In the genomic region with DNA sequence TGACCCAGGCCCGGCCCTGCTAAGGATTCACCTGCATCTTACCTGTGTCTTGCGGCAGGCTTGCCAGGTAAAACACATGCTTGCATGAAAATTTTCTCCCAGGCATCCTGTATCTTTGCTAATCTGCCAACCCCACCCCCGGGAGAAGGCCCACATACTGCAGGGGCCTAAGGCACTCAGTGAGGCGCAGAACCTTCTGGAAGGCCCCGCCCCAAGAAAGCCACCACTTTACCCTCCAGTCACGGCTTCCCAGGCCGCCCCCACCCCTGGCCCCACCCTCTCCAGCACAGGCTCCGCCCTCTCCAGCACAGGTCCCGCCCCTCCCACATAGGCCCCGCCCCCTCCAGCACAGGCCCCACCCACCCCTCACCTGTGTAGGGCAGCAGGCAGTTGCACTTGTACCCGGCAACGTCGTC, we compare ENCODE assay signal across 8 cellular contexts. TPM values are rescaled to one million over a fixed set of nuclear protein-coding genes. Genes with fewer than 3 reads are reported as not detected.
DNase-seq lines count a peak whose midpoint lies in the region; ATAC-seq lines count a peak whose summit lies in the region.

No MANE protein-coding gene starts in this region.

- no peaks in the 10 kb centered on the region for H3K79me2 ChIP-seq in Karpas-422 (ENCODE audit: low read length)

- no peak overlapping the region for H3K4me2 ChIP-seq in Karpas-422 (ENCODE audit: low read depth, low read length, poor library complexity, severe bottlenecking)

- no peak overlapping the region for H2AFZ ChIP-seq in Karpas-422 (ENCODE audit: low read length)

- peak overlapping the region; percentile 86 for H3K27ac ChIP-seq in skeletal muscle tissue (ENCODE audit: low read depth, low read length)
- H3K27ac ChIP-seq in Karpas-422 (ENCODE audit: low read length), result no peak overlapping the region

- no peaks in the 10 kb centered on the region for H3K9me3 ChIP-seq in skeletal muscle tissue (ENCODE audit: control insufficient read depth in 3 of 3, low read length in 3 of 3)
- no peaks in the 10 kb centered on the region for H3K9me3 ChIP-seq in Karpas-422 (ENCODE audit: low read length)

- 0 out of 2 replicates have a peak, but pooled peaks cover 5% of the 10 kb centered on the region for H4K20me1 ChIP-seq in Karpas-422 (ENCODE audit: insufficient read depth, low read depth, low read length)

- H3K9ac ChIP-seq in skeletal muscle tissue (ENCODE audit: low read depth in 1 of 3, low read length in 3 of 3) (peak overlapping the region in 1 of 3 donors; percentile 50), Karpas-422 (ENCODE audit: low read length) (no peak overlapping the region)

- no peak overlapping the region for H3K4me3 ChIP-seq in skeletal muscle tissue (ENCODE audit: low read length in 3 of 3)
- H3K4me3 ChIP-seq in Karpas-422 (ENCODE audit: low read length), result no peak overlapping the region

- ATAC-seq in HG02973 (IDR thresholded peaks at IDR 0.05; ENCODE audit: unreplicated experiment), result no peak
- no peak for ATAC-seq in HG03457 (IDR thresholded peaks at IDR 0.05; ENCODE audit: unreplicated experiment)

- H3K27me3 ChIP-seq in skeletal muscle tissue (ENCODE audit: control insufficient read depth in 3 of 3, insufficient read depth in 3 of 3, low read length in 3 of 3) (no peaks in the 10 kb centered on the region), Karpas-422 (ENCODE audit: low read length) (no peaks in the 10 kb centered on the region)

- no peaks in the 10 kb centered on the region for H3K9me2 ChIP-seq in Karpas-422 (replicated peaks; ENCODE audit: insufficient read depth, low read length)

- DNase-seq in EH (ENCODE audit: low read depth), result peak; percentile 5
- DNase-seq in T-helper 9 cell, result peak; percentile 35
- DNase-seq in epidermal melanocyte (ENCODE audit: insufficient read length, low spot score), result peak; percentile 76
- DNase-seq in Karpas-422, result no peak
- DNase-seq in NCI-H1048 (lab: John Stamatoyannopoulos, UW), result no peak

- peaks cover 32 to 42% (median 39%) of the 10 kb centered on the region in 3 donors for H3K36me3 ChIP-seq in skeletal muscle tissue (ENCODE audit: control insufficient read depth in 3 of 3, insufficient read depth in 3 of 3, low read length in 3 of 3)
- H3K36me3 ChIP-seq in Karpas-422 (ENCODE audit: insufficient read depth, low read length), result no peaks in the 10 kb centered on the region

- H3K4me1 ChIP-seq in skeletal muscle tissue (ENCODE audit: control insufficient read depth in 3 of 3, insufficient read depth in 3 of 3, low read length in 3 of 3), result peaks cover 4 to 13% (median 12%) of the 10 kb centered on the region in 3 donors
- H3K4me1 ChIP-seq in Karpas-422 (ENCODE audit: low read length), result no peaks in the 10 kb centered on the region

RNA-seq across cellular contexts. Expression of a gene that starts 29.8 kb away (rescaled TPM):
- total RNA-seq in skeletal muscle tissue, result 14.1 TPM
- total RNA-seq in Karpas-422 (2014; rRNA removed; shearing (Covaris generic); ENCODE audit: low replicate concordance), result 21.5 and 26.6 TPM in 2 replicates

RNA-seq across cellular contexts. Expression of a gene that starts 33.2 kb away (rescaled TPM):
- total RNA-seq in skeletal muscle tissue, result 69.4 TPM
- 4.3 and 15.0 TPM in 2 replicates for total RNA-seq in Karpas-422 (2014; rRNA removed; shearing (Covaris generic); ENCODE audit: low replicate concordance)

Comparison
In these comparisons a context has a peak if more than half of its experiments do, and no peak if none do; other contexts are left out.
1. DNase-seq: peak in EH (single experiment), T-helper 9 cell (single experiment) and epidermal melanocyte (single experiment); none in Karpas-422 (single experiment) and NCI-H1048 (single experiment).